Comparison of ENCODE assay signal across 24 cellular contexts in genomic region chr5:151283120-151283825, GRCh38. TPM values are rescaled to one million over a fixed set of nuclear protein-coding genes. Genes with fewer than 3 reads are reported as not detected.
DNase-seq lines count a peak whose midpoint lies in the region; ATAC-seq, FAIRE-seq and TF ChIP-seq lines count a peak whose summit lies in the region.
"Had no signal": no experiment of that assay in that cellular context is flagged by ENCODE, and none has a peak within 500 bp of the region (broad histone marks: within the 10 kb centered on the region; RNA-seq: fewer than 3 reads in every experiment).

No MANE protein-coding gene starts in this region.

- TF ChIP-seq POLR2A in H54 (IDR thresholded peaks at IDR 0.05; ENCODE audit: low read depth, low read length): no peak

- H3K4me3 Mint-ChIP-seq in activated CD4-positive, alpha-beta memory T cell treated with anti-CD3 and anti-CD28 coated beads, Interleukin-2, amount 10 ng/mL, durations not matched to agents 7 days and 5 days: no peak overlapping the region
- H3K4me3 Mint-ChIP-seq in T-helper 17 cell: no peak overlapping the region
- H3K4me3 Mint-ChIP-seq: CD4-positive, CD25-positive, alpha-beta regulatory T cell; CD8-positive, alpha-beta memory T cell; GM23338 had no signal

- no peaks in the 10 kb centered on the region for H3K36me3 Mint-ChIP-seq in activated CD4-positive, alpha-beta memory T cell treated with anti-CD3 and anti-CD28 coated beads, Interleukin-2, amount 10 ng/mL, durations not matched to agents 7 days and 5 days (ENCODE audit: low read depth)
- H3K36me3 Mint-ChIP-seq in T-helper 17 cell (ENCODE audit: low read depth): no peaks in the 10 kb centered on the region
- H3K36me3 Mint-ChIP-seq: CD4-positive, CD25-positive, alpha-beta regulatory T cell; CD8-positive, alpha-beta memory T cell had no signal

- CTCF ChIA-PET in activated CD4-positive, alpha-beta memory T cell treated with anti-CD3 and anti-CD28 coated beads, Interleukin-2, amount 10 ng/mL, durations not matched to agents 7 days and 5 days (lab: Charles Lee): interaction anchor here (1.3 to 1.5 kb wide), 2 partner anchors 8 to 33 kb away, joined by 5 to 7 read pairs; no protein-coding TSS in a partner anchor

- no peak for ATAC-seq in T-helper 17 cell
- ATAC-seq: HCT116 had no signal

- H3K9me3 ChIP-seq in trophoblast cell (ENCODE audit: insufficient read depth, low read depth, low read length): peaks cover 3% of the 10 kb centered on the region
- H3K9me3 ChIP-seq in T-helper 17 cell (ENCODE audit: control insufficient read depth, low read length, poor library complexity, severe bottlenecking): no peaks in the 10 kb centered on the region
- H3K9me3 ChIP-seq: BLaER1 had no signal

- H3K27me3 ChIP-seq in trophoblast cell (ENCODE audit: insufficient read depth, low read length): no peaks in the 10 kb centered on the region
- H3K27me3 ChIP-seq: BLaER1 had no signal

- H4K91ac ChIP-seq in trophoblast cell (ENCODE audit: low read depth, low read length): no peak overlapping the region

- no peak overlapping the region for H3K14ac ChIP-seq in trophoblast cell (ENCODE audit: low read length)

- H3K9ac ChIP-seq in trophoblast cell (ENCODE audit: low read length): no peak overlapping the region
- H3K9ac ChIP-seq: BLaER1 had no signal

- no peak for FAIRE-seq in H54 (lab: Jason Lieb, UNC)
- FAIRE-seq: D721Med, GM12878, HTR-8/SVneo, K562 had no signal

- H3K9me3 Mint-ChIP-seq in activated CD4-positive, alpha-beta memory T cell treated with anti-CD3 and anti-CD28 coated beads, Interleukin-2, amount 10 ng/mL, durations not matched to agents 7 days and 5 days: no peaks in the 10 kb centered on the region
- H3K9me3 Mint-ChIP-seq: CD8-positive, alpha-beta memory T cell; GM23338 had no signal

- no peak for TF ChIP-seq CTCF in C4-2B (conservative IDR thresholded peaks at IDR 0.05)
- no peak for TF ChIP-seq CTCF in VCaP (conservative IDR thresholded peaks at IDR 0.05)

- DNase-seq in ELR (ENCODE audit: low read depth) (peak; percentile 7), trophoblast cell (peak; percentile 67 to 94), H54 (ENCODE audit: insufficient read length, low spot score) (no peak), T-helper 17 cell (no peak)
- DNase-seq in activated CD4-positive, alpha-beta memory T cell treated with anti-CD3 and anti-CD28 coated beads, Interleukin-2, amount 10 ng/mL, durations not matched to agents 7 days and 5 days: no peak
- DNase-seq: 8988T; CD4-positive, CD25-positive, alpha-beta regulatory T cell; CD8-positive, alpha-beta memory T cell; COR-L47; DMS79 treated with DMSO at 0.1 percent for 48 hours; H7; IMR-90 had no signal

- no peaks in the 10 kb centered on the region for H3K27me3 Mint-ChIP-seq in activated CD4-positive, alpha-beta memory T cell treated with anti-CD3 and anti-CD28 coated beads, Interleukin-2, amount 10 ng/mL, durations not matched to agents 7 days and 5 days
- H3K27me3 Mint-ChIP-seq in T-helper 17 cell: peaks cover 13% of the 10 kb centered on the region

- POLR2A ChIA-PET in activated CD4-positive, alpha-beta memory T cell treated with anti-CD3 and anti-CD28 coated beads, Interleukin-2, amount 10 ng/mL, durations not matched to agents 7 days and 5 days (lab: Charles Lee): interaction anchor here (1.4 kb wide), 1 partner anchor 70 kb away, joined by 4 read pairs; no protein-coding TSS in a partner anchor

- H3K4me1 ChIP-seq in trophoblast cell (ENCODE audit: control insufficient read depth in 1 of 2, insufficient read depth in 2 of 2, low read length in 2 of 2): peaks cover 0 to 9% of the 10 kb centered on the region in 2 experiments
- H3K4me1 ChIP-seq: BLaER1 had no signal

- H3K27ac ChIP-seq in C4-2B (peak overlapping the region; percentile 70), VCaP (peak overlapping the region; percentile 33), trophoblast cell (ENCODE audit: low read depth, low read length) (no peak overlapping the region)
- H3K27ac ChIP-seq: BLaER1 had no signal

- peak overlapping the region; percentile 25 for H3K4me3 ChIP-seq in trophoblast cell (ENCODE audit: low read depth, low read length)
- H3K4me3 ChIP-seq: BLaER1, GM12878, GM23338, K562 had no signal

- WGBS in trophoblast cell (ENCODE audit: extremely low coverage, insufficient coverage, insufficient read length): no CpG with 5 or more reads among the region's 4 CpGs

- H2BK5ac ChIP-seq in trophoblast cell (ENCODE audit: low read depth, low read length, poor library complexity): no peak overlapping the region

- no peak overlapping the region for H2AFZ ChIP-seq in trophoblast cell (ENCODE audit: insufficient read depth, low read length, poor library complexity)
- H2AFZ ChIP-seq: GM23338 had no signal

- no peak overlapping the region for H2AK5ac ChIP-seq in trophoblast cell (ENCODE audit: low read length)

- peaks cover 1% of the 10 kb centered on the region for H3K4me1 Mint-ChIP-seq in activated CD4-positive, alpha-beta memory T cell treated with anti-CD3 and anti-CD28 coated beads, Interleukin-2, amount 10 ng/mL, durations not matched to agents 7 days and 5 days
- peaks cover 5% of the 10 kb centered on the region for H3K4me1 Mint-ChIP-seq in T-helper 17 cell
- H3K4me1 Mint-ChIP-seq: CD4-positive, CD25-positive, alpha-beta regulatory T cell; CD8-positive, alpha-beta memory T cell had no signal

- H4K8ac ChIP-seq in trophoblast cell (ENCODE audit: low read depth, low read length): no peak overlapping the region

- H3K23ac ChIP-seq in trophoblast cell (ENCODE audit: low read length): no peak overlapping the region

- no peaks in the 10 kb centered on the region for H3K36me3 ChIP-seq in trophoblast cell (ENCODE audit: control insufficient read depth in 1 of 2, insufficient read depth in 2 of 2, low read length in 2 of 2)
- H3K36me3 ChIP-seq: BLaER1 had no signal

- no peak overlapping the region for H3K4ac ChIP-seq in trophoblast cell (ENCODE audit: low read depth, low read length)

- no peak overlapping the region for H2BK12ac ChIP-seq in trophoblast cell (ENCODE audit: low read length)

- no peak overlapping the region for H3K27ac Mint-ChIP-seq in activated CD4-positive, alpha-beta memory T cell treated with anti-CD3 and anti-CD28 coated beads, Interleukin-2, amount 10 ng/mL, durations not matched to agents 7 days and 5 days
- H3K27ac Mint-ChIP-seq in T-helper 17 cell: no peak overlapping the region
- H3K27ac Mint-ChIP-seq: CD4-positive, CD25-positive, alpha-beta regulatory T cell; CD8-positive, alpha-beta memory T cell; GM23338 had no signal

- no peak overlapping the region for H3K18ac ChIP-seq in trophoblast cell (ENCODE audit: low read length)

- no peaks in the 10 kb centered on the region for H3K79me1 ChIP-seq in trophoblast cell (ENCODE audit: low read length)

- H3K79me2 ChIP-seq in trophoblast cell (ENCODE audit: control insufficient read depth, insufficient read depth, low read length, poor library complexity): no peaks in the 10 kb centered on the region

- no peak overlapping the region for H3K4me2 ChIP-seq in trophoblast cell (ENCODE audit: low read length)
- H3K4me2 ChIP-seq: BLaER1, GM23338 had no signal

- H2BK120ac ChIP-seq in trophoblast cell (ENCODE audit: insufficient read depth, low read length, poor library complexity): no peak overlapping the region

- no peak overlapping the region for H4K12ac ChIP-seq in trophoblast cell (ENCODE audit: low read depth, low read length)

RNA-seq across cellular contexts. Expression of gene SLC36A3, which starts 20.3 kb away (rescaled TPM):
- not detected in 2 replicates for polyA plus RNA-seq in trophoblast cell (2013)
- total RNA-seq in activated CD4-positive, alpha-beta memory T cell treated with anti-CD3 and anti-CD28 coated beads, Interleukin-2, amount 10 ng/mL, durations not matched to agents 7 days and 5 days: not detected
- total RNA-seq in T-helper 17 cell: not detected
- total RNA-seq: A673; CD4-positive, CD25-positive, alpha-beta regulatory T cell; CD8-positive, alpha-beta memory T cell; G401; GM12878; GM23338; H7; IMR-90; K562 had no signal
- polyA plus RNA-seq: AG04450; CD4-positive, CD25-positive, alpha-beta regulatory T cell; CD8-positive, alpha-beta memory T cell; GM23338; IMR-90; K562 had no signal

RNA-seq across cellular contexts. Expression of gene GM2A, which starts 30.3 kb away (rescaled TPM):
- 103 and 109 TPM in 2 replicates for polyA plus RNA-seq in trophoblast cell (2013)
- 10 to 100 TPM; 22.4 to 24.5 TPM for total RNA-seq in activated CD4-positive, alpha-beta memory T cell treated with anti-CD3 and anti-CD28 coated beads, Interleukin-2, amount 10 ng/mL, durations not matched to agents 7 days and 5 days
- 10 to 100 TPM in 1 of 2 donors, 1 to 10 TPM in 1; 6.0 to 13.4 TPM for total RNA-seq in T-helper 17 cell

RNA-seq across cellular contexts. Expression of gene CCDC69, which starts 59.4 kb away (rescaled TPM):
- polyA plus RNA-seq in trophoblast cell (2013): 9.9 and 10.2 TPM in 2 replicates
- total RNA-seq in activated CD4-positive, alpha-beta memory T cell treated with anti-CD3 and anti-CD28 coated beads, Interleukin-2, amount 10 ng/mL, durations not matched to agents 7 days and 5 days: 10 to 100 TPM; 62.6 to 64.2 TPM
- total RNA-seq in T-helper 17 cell: 10 to 100 TPM; 74.7 to 82.5 TPM
- total RNA-seq: A673 had no signal

Comparison
In these comparisons a context has a peak if more than half of its experiments do, and no peak if none do; other contexts are left out.
1. DNase-seq: peak in ELR (single experiment) and trophoblast cell (2 of 2); none in activated CD4-positive, alpha-beta memory T cell treated with anti-CD3 and anti-CD28 coated beads, Interleukin-2, amount 10 ng/mL, durations not matched to agents 7 days and 5 days (single experiment), H54 (single experiment) and T-helper 17 cell (0 of 3).